Comparison of ENCODE assay signal across 29 cellular contexts in the genomic region with DNA sequence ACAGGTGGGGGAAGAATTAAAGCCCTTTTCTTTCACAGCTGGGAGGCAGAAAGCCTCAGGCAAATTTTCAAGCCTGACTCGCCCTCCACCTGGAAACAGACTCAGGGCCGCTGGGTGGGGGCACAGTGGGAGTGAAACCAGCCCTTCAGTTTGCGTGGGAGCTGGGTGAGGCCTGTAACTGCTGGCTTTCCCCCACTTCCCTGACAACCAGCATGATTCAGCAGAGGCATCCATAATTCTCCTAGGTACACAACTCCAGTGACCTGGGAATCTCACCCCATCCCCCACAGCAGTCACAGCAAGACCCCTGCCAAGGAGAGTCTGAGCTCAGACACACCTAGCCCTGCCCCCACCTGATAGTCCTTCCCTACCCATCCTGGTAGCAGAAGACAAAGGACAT.
DNase-seq lines count a peak whose midpoint lies in the region; ATAC-seq and TF ChIP-seq lines count a peak whose summit lies in the region.
"Had no signal": no experiment of that assay in that cellular context is flagged by ENCODE, and none has a peak within 500 bp of the region (broad histone marks: within the 10 kb centered on the region; RNA-seq: fewer than 3 reads in every experiment).

No MANE protein-coding gene starts in this region.

- no peaks in the 10 kb centered on the region for H3K36me3 ChIP-seq in PC-9 (ENCODE audit: low read depth)
- H3K36me3 ChIP-seq: HAP-1 had no signal

- no peaks in the 10 kb centered on the region for H3K9me3 ChIP-seq in PC-9 (ENCODE audit: insufficient read depth, low read depth)

- H3K36me3 Mint-ChIP-seq in WTC11 = no peaks in the 10 kb centered on the region
- no peaks in the 10 kb centered on the region for H3K36me3 Mint-ChIP-seq in activated CD4-positive, alpha-beta T cell treated with anti-CD3 and anti-CD28 coated beads, Interleukin-2, amount 10 ng/mL, durations not matched to agents 24 days and 14 days (ENCODE audit: low read depth)
- H3K36me3 Mint-ChIP-seq: CD8-positive, alpha-beta T cell had no signal

- no peak overlapping the region for H3K27ac Mint-ChIP-seq in WTC11
- no peak overlapping the region for H3K27ac Mint-ChIP-seq in activated CD4-positive, alpha-beta T cell treated with anti-CD3 and anti-CD28 coated beads, Interleukin-2, amount 10 ng/mL, durations not matched to agents 24 days and 14 days
- H3K27ac Mint-ChIP-seq: B cell; CD8-positive, alpha-beta T cell; HFFc6 had no signal

- H3K9me3 Mint-ChIP-seq in WTC11 = peaks cover 17% of the 10 kb centered on the region; the same call in 1 of the 2 replicates
- no peaks in the 10 kb centered on the region for H3K9me3 Mint-ChIP-seq in activated CD4-positive, alpha-beta T cell treated with anti-CD3 and anti-CD28 coated beads, Interleukin-2, amount 10 ng/mL, durations not matched to agents 24 days and 14 days

- H2AFZ ChIP-seq in PC-9 = no peak overlapping the region

- no peak overlapping the region for H3K4me2 ChIP-seq in PC-9

- H3F3A ChIP-seq in PC-9 (ENCODE audit: insufficient read depth, low read depth) = no peaks in the 10 kb centered on the region

- H4K20me1 ChIP-seq in PC-9 (ENCODE audit: insufficient read depth) = no peaks in the 10 kb centered on the region

- TF ChIP-seq CTCF in WTC11 (IDR thresholded peaks at IDR 0.05) = no peak
- no peak for TF ChIP-seq CTCF in omental fat pad (IDR thresholded peaks at IDR 0.05)
- TF ChIP-seq CTCF in PC-9 (conservative IDR thresholded peaks at IDR 0.05) = no peak

- H3K4me1 Mint-ChIP-seq in WTC11 = peaks cover 28% of the 10 kb centered on the region
- no peaks in the 10 kb centered on the region for H3K4me1 Mint-ChIP-seq in activated CD4-positive, alpha-beta T cell treated with anti-CD3 and anti-CD28 coated beads, Interleukin-2, amount 10 ng/mL, durations not matched to agents 24 days and 14 days
- H3K4me1 Mint-ChIP-seq: B cell had no signal

- H3K27me3 Mint-ChIP-seq in WTC11 (ENCODE audit: low read depth) = no peaks in the 10 kb centered on the region
- no peaks in the 10 kb centered on the region for H3K27me3 Mint-ChIP-seq in activated CD4-positive, alpha-beta T cell treated with anti-CD3 and anti-CD28 coated beads, Interleukin-2, amount 10 ng/mL, durations not matched to agents 24 days and 14 days
- H3K27me3 Mint-ChIP-seq: B cell had no signal

- POLR2A ChIA-PET in WTC11 (lab: Charles Lee) (no interaction called here), PC-9 (lab: Charles Lee; ENCODE audit: unreplicated experiment) (no interaction called here)

- H3K4me3 ChIP-seq in PC-9 = no peak overlapping the region
- H3K4me3 ChIP-seq: HAP-1 had no signal

- H3K27ac ChIP-seq in PC-9 = no peak overlapping the region
- H3K27ac ChIP-seq: 22Rv1, C4-2B, HL-60, RWPE1 had no signal

- no peaks in the 10 kb centered on the region for H3K79me2 ChIP-seq in PC-9 (ENCODE audit: low read depth)

- H3K9me2 ChIP-seq in PC-9 (ENCODE audit: insufficient read depth) = no peaks in the 10 kb centered on the region

- H3K27me3 ChIP-seq in PC-9 (ENCODE audit: insufficient read depth, low read depth) = no peaks in the 10 kb centered on the region

- H3K4me3 Mint-ChIP-seq in WTC11 = no peak overlapping the region
- H3K4me3 Mint-ChIP-seq in activated CD4-positive, alpha-beta T cell treated with anti-CD3 and anti-CD28 coated beads, Interleukin-2, amount 10 ng/mL, durations not matched to agents 24 days and 14 days = no peak overlapping the region
- H3K4me3 Mint-ChIP-seq: B cell; CD8-positive, alpha-beta T cell; HFFc6 had no signal

- intact Hi-C loops in activated CD4-positive, alpha-beta T cell treated with anti-CD3 and anti-CD28 coated beads, Interleukin-2, amount 10 ng/mL, durations not matched to agents 24 days and 14 days (cut with micrococcal nuclease) = no loop called here
- intact Hi-C loops in PC-9 (cut with micrococcal nuclease; ENCODE audit: unreplicated experiment) = no loop called here

- ATAC-seq in WTC11 (peak; percentile 38), omental fat pad (ENCODE audit: low FRiP score) (peak; percentile 44), HG03520 (IDR thresholded peaks at IDR 0.05; ENCODE audit: unreplicated experiment) (no peak)
- ATAC-seq: CD8-positive, alpha-beta T cell; HepG2; Panc1 had no signal

- BruUV-seq in PC-9 (replicated peaks; lab: Mats Ljungman, UMichigan) = no TSS peak

- CTCF ChIA-PET in WTC11 (lab: Charles Lee) = interaction anchor here (1.2 kb wide), 2 partner anchors 31 to 161 kb away, joined by 3 read pairs; no protein-coding TSS in a partner anchor
- CTCF ChIA-PET in PC-9 (lab: Charles Lee) = no interaction called here

- peak in 2 of 3 experiments; percentile 30 to 49 for DNase-seq in NCI-H1417 (lab: John Stamatoyannopoulos, UW)
- no peak for DNase-seq in NCI-H1417 treated with DMSO at 0.1 percent for 48 hours (lab: John Stamatoyannopoulos, UW)
- peak; percentile 10 for DNase-seq in WTC11 (ENCODE audit: low spot score)
- peak; percentile 56 for DNase-seq in islet precursor cell
- DNase-seq in omental fat pad (ENCODE audit: low spot score) = no peak
- no peak for DNase-seq in activated CD4-positive, alpha-beta T cell treated with anti-CD3 and anti-CD28 coated beads, Interleukin-2, amount 10 ng/mL, durations not matched to agents 24 days and 14 days
- no peak for DNase-seq in PC-9
- DNase-seq: CD8-positive, alpha-beta T cell; DMS 273 treated with DMSO at 0.1 percent for 48 hours; DMS79; EL; GF-D8; HFFc6; Kasumi-1; NCI-H1092 treated with DMSO at 0.1 percent for 48 hours; NCI-H146; NCI-H1930; NCI-H2107; NCI-H526 treated with DMSO at 0.1 percent for 48 hours; SHP77 had no signal

- no peaks in the 10 kb centered on the region for H3K4me1 ChIP-seq in PC-9 (replicated peaks; ENCODE audit: insufficient read depth)
- H3K4me1 ChIP-seq: HAP-1 had no signal

TF ChIP-seq in WTC11, 78 proteins besides CTCF, POLR2A, EP300 and RAD21:
- no peak for TF ChIP-seq ZNF671 (CRISPR knock-in tag; IDR thresholded peaks at IDR 0.05)
- TF ChIP-seq NFYB (CRISPR knock-in tag; conservative IDR thresholded peaks at IDR 0.05; ENCODE audit: low read depth) = no peak
- TF ChIP-seq, protein P1, sequence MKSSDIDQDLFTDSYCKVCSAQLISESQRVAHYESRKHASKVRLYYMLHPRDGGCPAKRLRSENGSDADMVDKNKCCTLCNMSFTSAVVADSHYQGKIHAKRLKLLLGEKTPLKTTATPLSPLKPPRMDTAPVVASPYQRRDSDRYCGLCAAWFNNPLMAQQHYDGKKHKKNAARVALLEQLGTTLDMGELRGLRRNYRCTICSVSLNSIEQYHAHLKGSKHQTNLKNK (CRISPR knock-in tag; IDR thresholded peaks at IDR 0.05) = no peak
- TF ChIP-seq, protein P2, sequence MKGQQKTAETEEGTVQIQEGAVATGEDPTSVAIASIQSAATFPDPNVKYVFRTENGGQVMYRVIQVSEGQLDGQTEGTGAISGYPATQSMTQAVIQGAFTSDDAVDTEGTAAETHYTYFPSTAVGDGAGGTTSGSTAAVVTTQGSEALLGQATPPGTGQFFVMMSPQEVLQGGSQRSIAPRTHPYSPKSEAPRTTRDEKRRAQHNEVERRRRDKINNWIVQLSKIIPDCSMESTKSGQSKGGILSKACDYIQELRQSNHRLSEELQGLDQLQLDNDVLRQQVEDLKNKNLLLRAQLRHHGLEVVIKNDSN (CRISPR knock-in tag; IDR thresholded peaks at IDR 0.05) = no peak
- TF ChIP-seq TP53 (CRISPR knock-in tag; IDR thresholded peaks at IDR 0.05) = no peak
- TF ChIP-seq, protein P3, sequence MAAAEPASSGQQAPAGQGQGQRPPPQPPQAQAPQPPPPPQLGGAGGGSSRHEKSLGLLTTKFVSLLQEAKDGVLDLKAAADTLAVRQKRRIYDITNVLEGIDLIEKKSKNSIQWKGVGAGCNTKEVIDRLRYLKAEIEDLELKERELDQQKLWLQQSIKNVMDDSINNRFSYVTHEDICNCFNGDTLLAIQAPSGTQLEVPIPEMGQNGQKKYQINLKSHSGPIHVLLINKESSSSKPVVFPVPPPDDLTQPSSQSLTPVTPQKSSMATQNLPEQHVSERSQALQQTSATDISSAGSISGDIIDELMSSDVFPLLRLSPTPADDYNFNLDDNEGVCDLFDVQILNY (CRISPR knock-in tag; IDR thresholded peaks at IDR 0.05) = no peak
- no peak for TF ChIP-seq NR2C2 (CRISPR knock-in tag; IDR thresholded peaks at IDR 0.05)
- TF ChIP-seq MXD4 (CRISPR knock-in tag; IDR thresholded peaks at IDR 0.05; ENCODE audit: borderline replicate concordance) = no peak
- TF ChIP-seq, protein P4, sequence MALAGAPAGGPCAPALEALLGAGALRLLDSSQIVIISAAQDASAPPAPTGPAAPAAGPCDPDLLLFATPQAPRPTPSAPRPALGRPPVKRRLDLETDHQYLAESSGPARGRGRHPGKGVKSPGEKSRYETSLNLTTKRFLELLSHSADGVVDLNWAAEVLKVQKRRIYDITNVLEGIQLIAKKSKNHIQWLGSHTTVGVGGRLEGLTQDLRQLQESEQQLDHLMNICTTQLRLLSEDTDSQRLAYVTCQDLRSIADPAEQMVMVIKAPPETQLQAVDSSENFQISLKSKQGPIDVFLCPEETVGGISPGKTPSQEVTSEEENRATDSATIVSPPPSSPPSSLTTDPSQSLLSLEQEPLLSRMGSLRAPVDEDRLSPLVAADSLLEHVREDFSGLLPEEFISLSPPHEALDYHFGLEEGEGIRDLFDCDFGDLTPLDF (CRISPR knock-in tag; IDR thresholded peaks at IDR 0.05) = no peak
- TF ChIP-seq, protein P5, sequence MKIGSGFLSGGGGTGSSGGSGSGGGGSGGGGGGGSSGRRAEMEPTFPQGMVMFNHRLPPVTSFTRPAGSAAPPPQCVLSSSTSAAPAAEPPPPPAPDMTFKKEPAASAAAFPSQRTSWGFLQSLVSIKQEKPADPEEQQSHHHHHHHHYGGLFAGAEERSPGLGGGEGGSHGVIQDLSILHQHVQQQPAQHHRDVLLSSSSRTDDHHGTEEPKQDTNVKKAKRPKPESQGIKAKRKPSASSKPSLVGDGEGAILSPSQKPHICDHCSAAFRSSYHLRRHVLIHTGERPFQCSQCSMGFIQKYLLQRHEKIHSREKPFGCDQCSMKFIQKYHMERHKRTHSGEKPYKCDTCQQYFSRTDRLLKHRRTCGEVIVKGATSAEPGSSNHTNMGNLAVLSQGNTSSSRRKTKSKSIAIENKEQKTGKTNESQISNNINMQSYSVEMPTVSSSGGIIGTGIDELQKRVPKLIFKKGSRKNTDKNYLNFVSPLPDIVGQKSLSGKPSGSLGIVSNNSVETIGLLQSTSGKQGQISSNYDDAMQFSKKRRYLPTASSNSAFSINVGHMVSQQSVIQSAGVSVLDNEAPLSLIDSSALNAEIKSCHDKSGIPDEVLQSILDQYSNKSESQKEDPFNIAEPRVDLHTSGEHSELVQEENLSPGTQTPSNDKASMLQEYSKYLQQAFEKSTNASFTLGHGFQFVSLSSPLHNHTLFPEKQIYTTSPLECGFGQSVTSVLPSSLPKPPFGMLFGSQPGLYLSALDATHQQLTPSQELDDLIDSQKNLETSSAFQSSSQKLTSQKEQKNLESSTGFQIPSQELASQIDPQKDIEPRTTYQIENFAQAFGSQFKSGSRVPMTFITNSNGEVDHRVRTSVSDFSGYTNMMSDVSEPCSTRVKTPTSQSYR (CRISPR knock-in tag; IDR thresholded peaks at IDR 0.05) = no peak
- TF ChIP-seq SP1 (CRISPR knock-in tag; conservative IDR thresholded peaks at IDR 0.05) = no peak
- no peak for TF ChIP-seq NFATC4 (CRISPR knock-in tag; IDR thresholded peaks at IDR 0.05)
- no peak for TF ChIP-seq ZNF396 (CRISPR knock-in tag; IDR thresholded peaks at IDR 0.05; ENCODE audit: borderline replicate concordance)
- TF ChIP-seq CBFB (CRISPR knock-in tag; IDR thresholded peaks at IDR 0.05; ENCODE audit: low read depth) = no peak

Comparison
In these comparisons a context has a peak if more than half of its experiments do, and no peak if none do; other contexts are left out.
1. DNase-seq: peak in NCI-H1417 (2 of 3), WTC11 (single experiment) and islet precursor cell (single experiment); none in NCI-H1417 treated with DMSO at 0.1 percent for 48 hours (single experiment), omental fat pad (single experiment), activated CD4-positive, alpha-beta T cell treated with anti-CD3 and anti-CD28 coated beads, Interleukin-2, amount 10 ng/mL, durations not matched to agents 24 days and 14 days (single experiment) and PC-9 (0 of 2).